ENCODE assay signal across 22 cellular contexts in genomic region chr4:111718763-111719537, GRCh38.
"Had no signal": no experiment of that assay in that cellular context is flagged by ENCODE, and none has a peak within 500 bp of the region (broad histone marks: within the 10 kb centered on the region; RNA-seq: fewer than 3 reads in every experiment).

No MANE protein-coding gene starts in this region.

- H3K36me3 Mint-ChIP-seq: activated naive CD4-positive, alpha-beta T cell treated with anti-CD3 and anti-CD28 coated beads, Interleukin-2, amount 50 U/mL, for 72 hours; natural killer cell had no signal

- H3K27ac Mint-ChIP-seq: activated naive CD4-positive, alpha-beta T cell treated with anti-CD3 and anti-CD28 coated beads, Interleukin-2, amount 50 U/mL, for 72 hours; activated T-cell treated with anti-CD3 and anti-CD28 coated beads, Interleukin-2, amount 50 U/mL, for 24 hours; activated T-helper 17 cell treated with anti-CD3 and anti-CD28 coated beads, Interleukin-2, amount 50 U/mL, for 72 hours; dendritic cell treated with granulocyte-macrophage colony-stimulating factor and Interleukin-4, amounts not matched to agents 40 ng/mL and 50 ng/mL, for 4 days; natural killer cell; T-helper 2 cell treated with Interferon-gamma antibody and Interleukin-4, amounts not matched to agents 5 μg/mL and 100 μg/mL, for 36 hours had no signal

- H3K27me3 ChIP-seq: ascending aorta, brain microvascular endothelial cell, foreskin keratinocyte, sigmoid colon, testis, uterus had no signal

- H3K9me3 Mint-ChIP-seq: activated naive CD4-positive, alpha-beta T cell treated with anti-CD3 and anti-CD28 coated beads, Interleukin-2, amount 50 U/mL, for 72 hours; activated T-cell treated with anti-CD3 and anti-CD28 coated beads, Interleukin-2, amount 50 U/mL, for 24 hours; activated T-helper 17 cell treated with anti-CD3 and anti-CD28 coated beads, Interleukin-2, amount 50 U/mL, for 72 hours; dendritic cell treated with granulocyte-macrophage colony-stimulating factor and Interleukin-4, amounts not matched to agents 40 ng/mL and 50 ng/mL, for 4 days; T-helper 2 cell treated with Interferon-gamma antibody and Interleukin-4, amounts not matched to agents 5 μg/mL and 100 μg/mL, for 36 hours had no signal

- H3K27me3 Mint-ChIP-seq: activated T-cell treated with anti-CD3 and anti-CD28 coated beads, Interleukin-2, amount 50 U/mL, for 24 hours; activated T-helper 17 cell treated with anti-CD3 and anti-CD28 coated beads, Interleukin-2, amount 50 U/mL, for 72 hours; dendritic cell treated with granulocyte-macrophage colony-stimulating factor and Interleukin-4, amounts not matched to agents 40 ng/mL and 50 ng/mL, for 4 days had no signal

- DNase-seq: activated T-cell treated with anti-CD3 and anti-CD28 coated beads, Interleukin-2, amount 50 U/mL, for 24 hours; brain microvascular endothelial cell; caudate nucleus; effector CD8-positive, alpha-beta T cell; foreskin keratinocyte; hippocampal formation; left ventricle myocardium superior; midbrain; natural killer cell; nucleus accumbens; sigmoid colon; stimulated activated CD4-positive, alpha-beta T cell treated with anti-CD3 and anti-CD28 coated beads, Interleukin-2, amount 100 ng/mL, for 48 hours; stimulated activated naive CD4-positive, alpha-beta T cell; testis; trophoblast cell; uterus had no signal

- H3K4me3 ChIP-seq: ascending aorta, sigmoid colon, testis, uterus had no signal

- H3K9me3 ChIP-seq: ascending aorta, sigmoid colon, testis, uterus had no signal

- H3K4me3 Mint-ChIP-seq: activated T-cell treated with anti-CD3 and anti-CD28 coated beads, Interleukin-2, amount 50 U/mL, for 24 hours; activated T-helper 17 cell treated with anti-CD3 and anti-CD28 coated beads, Interleukin-2, amount 50 U/mL, for 72 hours; dendritic cell treated with granulocyte-macrophage colony-stimulating factor and Interleukin-4, amounts not matched to agents 40 ng/mL and 50 ng/mL, for 4 days; natural killer cell; T-helper 2 cell treated with Interferon-gamma antibody and Interleukin-4, amounts not matched to agents 5 μg/mL and 100 μg/mL, for 36 hours had no signal

- H3K4me1 ChIP-seq: ascending aorta, foreskin keratinocyte, parathyroid adenoma, testis, uterus had no signal

- ATAC-seq: activated naive CD4-positive, alpha-beta T cell treated with anti-CD3 and anti-CD28 coated beads, Interleukin-2, amount 50 U/mL, for 72 hours; activated T-helper 17 cell treated with anti-CD3 and anti-CD28 coated beads, Interleukin-2, amount 50 U/mL, for 72 hours; foreskin keratinocyte; left ventricle myocardium superior; natural killer cell had no signal

- H3K9ac ChIP-seq: parathyroid adenoma had no signal

- H3K36me3 ChIP-seq: ascending aorta, brain microvascular endothelial cell, sigmoid colon, uterus had no signal

- H3K79me2 ChIP-seq: parathyroid adenoma had no signal

- H3K4me1 Mint-ChIP-seq: activated T-helper 17 cell treated with anti-CD3 and anti-CD28 coated beads, Interleukin-2, amount 50 U/mL, for 72 hours; natural killer cell had no signal

- H3K27ac ChIP-seq: ascending aorta, brain microvascular endothelial cell, foreskin keratinocyte, parathyroid adenoma, testis had no signal
